ENCODE assay signal across 36 cellular contexts in the genomic region with DNA sequence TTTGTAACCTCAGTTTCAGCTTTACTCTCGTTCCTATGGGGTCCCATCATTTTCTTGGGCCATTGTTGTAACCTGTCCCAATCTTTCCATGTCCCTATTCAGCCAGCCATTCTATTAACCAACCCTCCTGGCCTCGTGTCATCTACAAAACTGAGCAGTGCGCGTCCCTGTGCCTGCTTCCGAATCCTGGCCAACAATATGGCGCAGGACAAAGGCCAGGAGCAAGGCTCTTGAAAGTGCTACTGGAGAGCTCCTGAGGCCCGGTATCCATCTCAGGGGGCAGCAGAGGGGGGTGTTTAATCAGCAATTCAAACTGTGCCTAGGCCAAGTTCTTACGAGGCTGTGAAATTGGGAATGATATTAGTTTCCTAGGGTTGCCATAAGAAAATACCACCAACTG. TPM values are rescaled to one million over a fixed set of nuclear protein-coding genes. Genes with fewer than 3 reads are reported as not detected.
"Had no signal": no experiment of that assay in that cellular context is flagged by ENCODE, and none has a peak within 500 bp of the region (broad histone marks: within the 10 kb centered on the region; RNA-seq: fewer than 3 reads in every experiment).

No MANE protein-coding gene starts in this region.

- H3K9me3 Mint-ChIP-seq: activated CD4-positive, alpha-beta memory T cell treated with anti-CD3 and anti-CD28 coated beads, Interleukin-2, amount 10 ng/mL, durations not matched to agents 7 days and 5 days; activated CD4-positive, alpha-beta T cell treated with anti-CD3 and anti-CD28 coated beads, Interleukin-2, amount 10 ng/mL, durations not matched to agents 24 days and 14 days; activated naive CD4-positive, alpha-beta T cell treated with anti-CD3 and anti-CD28 coated beads for 36 hours; activated naive CD4-positive, alpha-beta T cell treated with anti-CD3 and anti-CD28 coated beads, Interleukin-2, amount 50 U/mL, for 24 hours; activated naive CD8-positive, alpha-beta T cell treated with anti-CD3 and anti-CD28 coated beads for 36 hours; activated naive CD8-positive, alpha-beta T cell treated with anti-CD3 and anti-CD28 coated beads, Interleukin-2, amount 50 U/mL, for 24 hours; activated T-helper 1 cell treated with anti-CD3 and anti-CD28 coated beads, Interleukin-12 subunit alpha, Interleukin-12 subunit beta, Interleukin-2, Interleukin-4 antibody, amounts not matched to agents 30 ng/mL and 10 ng/mL and 1 ng/mL, durations not matched to agents 14 hours and 24 hours and 36 hours; activated T-helper 2 cell treated with anti-CD3 and anti-CD28 coated beads, Interferon-gamma antibody, Interleukin-2, Interleukin-4, amounts not matched to agents 10 μg/mL and 5 μg/mL and 100 μg/mL, durations not matched to agents 14 hours and 24 hours and 36 hours; T-helper 2 cell treated with Interferon-gamma antibody and Interleukin-4, amounts not matched to agents 5 μg/mL and 100 μg/mL, for 36 hours had no signal

- H3K27me3 Mint-ChIP-seq: activated CD4-positive, alpha-beta memory T cell treated with anti-CD3 and anti-CD28 coated beads, Interleukin-2, amount 10 ng/mL, durations not matched to agents 7 days and 5 days; activated CD4-positive, alpha-beta T cell treated with anti-CD3 and anti-CD28 coated beads for 36 hours; activated CD4-positive, alpha-beta T cell treated with anti-CD3 and anti-CD28 coated beads, Interleukin-2, amount 10 ng/mL, durations not matched to agents 24 days and 14 days; activated naive CD4-positive, alpha-beta T cell treated with anti-CD3 and anti-CD28 coated beads, Interleukin-2, amount 50 U/mL, for 24 hours; activated naive CD8-positive, alpha-beta T cell treated with anti-CD3 and anti-CD28 coated beads for 36 hours; activated naive CD8-positive, alpha-beta T cell treated with anti-CD3 and anti-CD28 coated beads, Interleukin-2, amount 50 U/mL, for 24 hours; T-helper 17 cell had no signal

- H3K4me3 Mint-ChIP-seq: activated CD4-positive, alpha-beta memory T cell treated with anti-CD3 and anti-CD28 coated beads, Interleukin-2, amount 10 ng/mL, durations not matched to agents 7 days and 5 days; activated CD4-positive, alpha-beta T cell treated with anti-CD3 and anti-CD28 coated beads for 36 hours; activated CD4-positive, alpha-beta T cell treated with anti-CD3 and anti-CD28 coated beads, Interleukin-2, amount 10 ng/mL, durations not matched to agents 24 days and 14 days; activated naive CD4-positive, alpha-beta T cell treated with anti-CD3 and anti-CD28 coated beads for 36 hours; activated naive CD4-positive, alpha-beta T cell treated with anti-CD3 and anti-CD28 coated beads, Interleukin-2, amount 50 U/mL, for 24 hours; activated naive CD8-positive, alpha-beta T cell treated with anti-CD3 and anti-CD28 coated beads for 36 hours; activated naive CD8-positive, alpha-beta T cell treated with anti-CD3 and anti-CD28 coated beads, Interleukin-2, amount 50 U/mL, for 24 hours; activated T-helper 1 cell treated with anti-CD3 and anti-CD28 coated beads, Interleukin-12 subunit alpha, Interleukin-12 subunit beta, Interleukin-2, Interleukin-4 antibody, amounts not matched to agents 30 ng/mL and 10 ng/mL and 1 ng/mL, durations not matched to agents 14 hours and 24 hours and 36 hours; endodermal cell; T-helper 17 cell; T-helper 2 cell treated with Interferon-gamma antibody and Interleukin-4, amounts not matched to agents 5 μg/mL and 100 μg/mL, for 36 hours had no signal

- DNase-seq: activated CD4-positive, alpha-beta memory T cell treated with anti-CD3 and anti-CD28 coated beads, Interleukin-2, amount 10 ng/mL, durations not matched to agents 7 days and 5 days; activated CD4-positive, alpha-beta T cell treated with anti-CD3 and anti-CD28 coated beads for 36 hours; activated CD4-positive, alpha-beta T cell treated with anti-CD3 and anti-CD28 coated beads, Interleukin-2, amount 10 ng/mL, durations not matched to agents 24 days and 14 days; activated CD4-positive, alpha-beta T cell treated with anti-CD3 and anti-CD28 coated beads, Interleukin-2, amount 50 U/mL, for 4 hours; activated CD4-positive, CD25-positive, alpha-beta regulatory T cell; activated CD4-positive, CD25-positive, alpha-beta regulatory T cell treated with anti-CD3 and anti-CD28 coated beads, Interleukin-2, amount 50 U/mL, for 72 hours; activated CD8-positive, alpha-beta memory T cell treated with anti-CD3 and anti-CD28 coated beads, Interleukin-2, amount 50 U/mL, for 4 hours; activated effector memory CD4-positive, alpha-beta T cell treated with anti-CD3 and anti-CD28 coated beads, Interleukin-2, amount 50 U/mL, for 16 hours; activated naive CD4-positive, alpha-beta T cell treated with anti-CD3 and anti-CD28 coated beads for 36 hours; activated naive CD8-positive, alpha-beta T cell treated with anti-CD3 and anti-CD28 coated beads for 36 hours; activated naive CD8-positive, alpha-beta T cell treated with anti-CD3 and anti-CD28 coated beads, Interleukin-2, amount 50 U/mL, for 24 hours; activated T-cell treated with anti-CD3 and anti-CD28 coated beads, Interleukin-2, amount 50 U/mL, for 1 hour; activated T-cell treated with anti-CD3 and anti-CD28 coated beads, Interleukin-2, amount 50 U/mL, for 48 hours; amygdala; aorta; body of pancreas; caudate nucleus; effector memory CD4-positive, alpha-beta T cell; endodermal cell; foreskin fibroblast; head of caudate nucleus; T-helper 1 cell; T-helper 17 cell; T1000; WERI-Rb-1 had no signal

- ATAC-seq: activated CD4-positive, alpha-beta T cell treated with anti-CD3 and anti-CD28 coated beads for 36 hours; activated naive CD8-positive, alpha-beta T cell treated with anti-CD3 and anti-CD28 coated beads, Interleukin-2, amount 50 U/mL, for 24 hours; body of pancreas; esophagus mucosa; T-helper 17 cell had no signal

- H3K4me3 ChIP-seq: adrenal gland, body of pancreas had no signal

- H3K27ac Mint-ChIP-seq: activated CD4-positive, alpha-beta memory T cell treated with anti-CD3 and anti-CD28 coated beads, Interleukin-2, amount 10 ng/mL, durations not matched to agents 7 days and 5 days; activated CD4-positive, alpha-beta T cell treated with anti-CD3 and anti-CD28 coated beads for 36 hours; activated CD4-positive, alpha-beta T cell treated with anti-CD3 and anti-CD28 coated beads, Interleukin-2, amount 10 ng/mL, durations not matched to agents 24 days and 14 days; activated naive CD4-positive, alpha-beta T cell treated with anti-CD3 and anti-CD28 coated beads for 36 hours; activated naive CD8-positive, alpha-beta T cell treated with anti-CD3 and anti-CD28 coated beads for 36 hours; activated naive CD8-positive, alpha-beta T cell treated with anti-CD3 and anti-CD28 coated beads, Interleukin-2, amount 50 U/mL, for 24 hours; activated T-helper 1 cell treated with anti-CD3 and anti-CD28 coated beads, Interleukin-12 subunit alpha, Interleukin-12 subunit beta, Interleukin-2, Interleukin-4 antibody, amounts not matched to agents 30 ng/mL and 10 ng/mL and 1 ng/mL, durations not matched to agents 14 hours and 24 hours and 36 hours; activated T-helper 2 cell treated with anti-CD3 and anti-CD28 coated beads, Interferon-gamma antibody, Interleukin-2, Interleukin-4, amounts not matched to agents 10 μg/mL and 5 μg/mL and 100 μg/mL, durations not matched to agents 14 hours and 24 hours and 36 hours; endodermal cell; T-helper 17 cell; T-helper 2 cell treated with Interferon-gamma antibody and Interleukin-4, amounts not matched to agents 5 μg/mL and 100 μg/mL, for 36 hours had no signal

- H3K27ac ChIP-seq: adrenal gland, body of pancreas, WERI-Rb-1 had no signal

- FAIRE-seq: colon, frontal cortex had no signal

- H3K4me1 Mint-ChIP-seq: activated CD4-positive, alpha-beta memory T cell treated with anti-CD3 and anti-CD28 coated beads, Interleukin-2, amount 10 ng/mL, durations not matched to agents 7 days and 5 days; activated CD4-positive, alpha-beta T cell treated with anti-CD3 and anti-CD28 coated beads for 36 hours; activated CD4-positive, alpha-beta T cell treated with anti-CD3 and anti-CD28 coated beads, Interleukin-2, amount 10 ng/mL, durations not matched to agents 24 days and 14 days; activated naive CD4-positive, alpha-beta T cell treated with anti-CD3 and anti-CD28 coated beads, Interleukin-2, amount 50 U/mL, for 24 hours; activated naive CD8-positive, alpha-beta T cell treated with anti-CD3 and anti-CD28 coated beads for 36 hours; activated naive CD8-positive, alpha-beta T cell treated with anti-CD3 and anti-CD28 coated beads, Interleukin-2, amount 50 U/mL, for 24 hours; T-helper 17 cell had no signal

- H3K36me3 Mint-ChIP-seq: activated naive CD4-positive, alpha-beta T cell treated with anti-CD3 and anti-CD28 coated beads, Interleukin-2, amount 50 U/mL, for 24 hours; activated naive CD8-positive, alpha-beta T cell treated with anti-CD3 and anti-CD28 coated beads for 36 hours had no signal

RNA-seq across cellular contexts. Expression of gene APLN, which starts 41.2 kb away (rescaled TPM):
- total RNA-seq: body of pancreas, T-helper 17 cell had no signal

RNA-seq across cellular contexts. Expression of gene XPNPEP2, which starts 42.8 kb away (rescaled TPM):
- total RNA-seq: chondrocyte, dermis microvascular lymphatic vessel endothelial cell, epithelial cell of proximal tubule had no signal
